Comparison of ENCODE assay signal across 1 cellular context in the genomic region with DNA sequence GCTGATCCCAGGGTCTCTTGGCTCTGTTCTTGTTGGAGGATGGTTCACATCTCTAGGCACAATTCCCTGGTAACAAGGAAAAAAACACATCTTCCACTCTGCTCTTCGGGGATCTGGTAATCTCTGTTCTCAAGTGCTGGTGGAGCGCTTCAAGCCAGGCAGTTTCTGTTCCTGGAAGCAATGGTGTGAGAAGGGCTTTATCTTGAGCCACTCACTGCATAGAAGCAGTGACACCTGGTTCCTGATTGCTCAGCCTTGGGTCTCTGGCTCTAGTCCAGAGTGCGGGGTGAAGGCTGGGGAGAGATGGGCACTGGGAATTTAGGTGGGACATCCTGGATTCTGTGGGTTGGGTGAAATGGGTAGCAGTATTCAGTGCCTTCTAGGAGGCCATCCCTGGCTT.
TF ChIP-seq lines count a peak whose summit lies in the region.

No MANE protein-coding gene starts in this region.

TF ChIP-seq in HepG2, 621 proteins besides CTCF, POLR2A, EP300 and RAD21 (continued from another document):
- TF ChIP-seq, protein P1, sequence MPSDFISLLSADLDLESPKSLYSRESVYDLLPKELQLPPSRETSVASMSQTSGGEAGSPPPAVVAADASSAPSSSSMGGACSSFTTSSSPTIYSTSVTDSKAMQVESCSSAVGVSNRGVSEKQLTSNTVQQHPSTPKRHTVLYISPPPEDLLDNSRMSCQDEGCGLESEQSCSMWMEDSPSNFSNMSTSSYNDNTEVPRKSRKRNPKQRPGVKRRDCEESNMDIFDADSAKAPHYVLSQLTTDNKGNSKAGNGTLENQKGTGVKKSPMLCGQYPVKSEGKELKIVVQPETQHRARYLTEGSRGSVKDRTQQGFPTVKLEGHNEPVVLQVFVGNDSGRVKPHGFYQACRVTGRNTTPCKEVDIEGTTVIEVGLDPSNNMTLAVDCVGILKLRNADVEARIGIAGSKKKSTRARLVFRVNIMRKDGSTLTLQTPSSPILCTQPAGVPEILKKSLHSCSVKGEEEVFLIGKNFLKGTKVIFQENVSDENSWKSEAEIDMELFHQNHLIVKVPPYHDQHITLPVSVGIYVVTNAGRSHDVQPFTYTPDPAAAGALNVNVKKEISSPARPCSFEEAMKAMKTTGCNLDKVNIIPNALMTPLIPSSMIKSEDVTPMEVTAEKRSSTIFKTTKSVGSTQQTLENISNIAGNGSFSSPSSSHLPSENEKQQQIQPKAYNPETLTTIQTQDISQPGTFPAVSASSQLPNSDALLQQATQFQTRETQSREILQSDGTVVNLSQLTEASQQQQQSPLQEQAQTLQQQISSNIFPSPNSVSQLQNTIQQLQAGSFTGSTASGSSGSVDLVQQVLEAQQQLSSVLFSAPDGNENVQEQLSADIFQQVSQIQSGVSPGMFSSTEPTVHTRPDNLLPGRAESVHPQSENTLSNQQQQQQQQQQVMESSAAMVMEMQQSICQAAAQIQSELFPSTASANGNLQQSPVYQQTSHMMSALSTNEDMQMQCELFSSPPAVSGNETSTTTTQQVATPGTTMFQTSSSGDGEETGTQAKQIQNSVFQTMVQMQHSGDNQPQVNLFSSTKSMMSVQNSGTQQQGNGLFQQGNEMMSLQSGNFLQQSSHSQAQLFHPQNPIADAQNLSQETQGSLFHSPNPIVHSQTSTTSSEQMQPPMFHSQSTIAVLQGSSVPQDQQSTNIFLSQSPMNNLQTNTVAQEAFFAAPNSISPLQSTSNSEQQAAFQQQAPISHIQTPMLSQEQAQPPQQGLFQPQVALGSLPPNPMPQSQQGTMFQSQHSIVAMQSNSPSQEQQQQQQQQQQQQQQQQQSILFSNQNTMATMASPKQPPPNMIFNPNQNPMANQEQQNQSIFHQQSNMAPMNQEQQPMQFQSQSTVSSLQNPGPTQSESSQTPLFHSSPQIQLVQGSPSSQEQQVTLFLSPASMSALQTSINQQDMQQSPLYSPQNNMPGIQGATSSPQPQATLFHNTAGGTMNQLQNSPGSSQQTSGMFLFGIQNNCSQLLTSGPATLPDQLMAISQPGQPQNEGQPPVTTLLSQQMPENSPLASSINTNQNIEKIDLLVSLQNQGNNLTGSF (CRISPR knock-in tag; IDR thresholded peaks at IDR 0.05): no peak
- TF ChIP-seq ZNF589 (CRISPR knock-in tag; conservative IDR thresholded peaks at IDR 0.05): no peak
